1 cellular context compared by ENCODE assay signal in the genomic region with DNA sequence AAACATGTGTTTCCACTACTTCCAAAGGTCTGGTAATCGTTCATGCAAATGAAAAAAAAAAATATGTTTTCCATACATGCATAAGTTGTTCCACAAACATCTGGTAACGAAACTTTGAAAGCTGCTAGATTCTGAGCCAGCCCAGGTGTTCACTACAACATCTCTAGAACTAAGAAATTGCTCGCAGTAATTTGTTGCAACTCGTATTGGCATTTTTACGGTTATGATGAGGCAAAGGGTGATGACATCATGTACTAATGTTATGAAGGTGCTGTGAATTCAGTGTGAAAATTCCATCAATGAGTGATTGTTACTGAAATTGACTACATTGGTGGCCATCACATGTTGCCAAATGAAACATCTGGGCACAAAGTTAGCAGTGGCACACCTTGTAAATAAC.
TF ChIP-seq lines count a peak whose summit lies in the region.

No MANE protein-coding gene starts in this region.

TF ChIP-seq in HepG2, 621 proteins besides CTCF, POLR2A, EP300 and RAD21:
- TF ChIP-seq TRAFD1 (CRISPR knock-in tag; IDR thresholded peaks at IDR 0.05; ENCODE audit: borderline replicate concordance), result no peak
- TF ChIP-seq ATF7 (IDR thresholded peaks at IDR 0.05), result peak; percentile 86
- TF ChIP-seq ATF7 (CRISPR knock-in tag; IDR thresholded peaks at IDR 0.05), result no peak
